1 cellular context compared by ENCODE assay signal in genomic region chr1:12051361-12051760, GRCh38.
TF ChIP-seq lines count a peak whose summit lies in the region.

No MANE protein-coding gene starts in this region.

TF ChIP-seq in K562, 482 proteins besides CTCF, POLR2A, EP300 and RAD21 (continued from another document):
- no peak for TF ChIP-seq CHD7 (IDR thresholded peaks at IDR 0.05; ENCODE audit: low read depth, low read length)
- TF ChIP-seq MEIS2 (IDR thresholded peaks at IDR 0.05; ENCODE audit: partially characterized antibody) = no peak
- no peak for TF ChIP-seq TARDBP (IDR thresholded peaks at IDR 0.05)
- peak; percentile 24; the same call in 1 of the 2 replicates for TF ChIP-seq GABPA (tag; conservative IDR thresholded peaks at IDR 0.05; ENCODE audit: low read depth)
- TF ChIP-seq CBFA2T3 (IDR thresholded peaks at IDR 0.05) = no peak
- 0 out of 2 replicates have a peak, but pooled peaks have one; percentile 44 for TF ChIP-seq BCOR (IDR thresholded peaks at IDR 0.05)
- no peak for TF ChIP-seq IFI16 (CRISPR knock-in tag; IDR thresholded peaks at IDR 0.05)
- no peak for TF ChIP-seq COPS2 (conservative IDR thresholded peaks at IDR 0.05)
- TF ChIP-seq BCLAF1 (IDR thresholded peaks at IDR 0.05; ENCODE audit: borderline replicate concordance in 1 of 2, control insufficient read depth in 1 of 2, low read depth in 2 of 2, low read length in 1 of 2) = no peak
- TF ChIP-seq BHLHE40 (IDR thresholded peaks at IDR 0.05; ENCODE audit: low read length) = no peak
TF ChIP-seq in K562: peak in this region for 5.
